ENCODE assay signal across 27 cellular contexts in the genomic region with DNA sequence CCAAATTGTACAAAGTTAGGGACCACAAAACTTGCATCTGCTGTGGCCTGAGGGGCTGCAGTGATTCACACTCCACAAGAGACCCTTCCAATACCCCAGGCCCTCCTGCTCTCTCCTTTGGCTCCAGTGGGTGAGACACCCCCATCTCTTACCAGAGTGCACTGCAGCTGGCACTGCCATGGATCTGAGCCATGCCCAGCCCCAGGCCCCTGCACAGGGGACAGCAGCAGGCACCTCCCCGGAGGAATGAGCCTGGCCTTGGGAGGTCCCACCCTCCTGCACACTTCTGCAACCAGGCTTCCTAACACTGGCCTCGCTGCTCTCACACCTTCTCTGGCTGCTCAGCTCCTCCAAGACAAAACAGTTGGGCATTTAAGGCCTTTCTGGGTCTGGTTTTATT.
"Had no signal": no experiment of that assay in that cellular context is flagged by ENCODE, and none has a peak within 500 bp of the region (broad histone marks: within the 10 kb centered on the region; RNA-seq: fewer than 3 reads in every experiment).

No MANE protein-coding gene starts in this region.

- DNase-seq: activated CD4-positive, alpha-beta memory T cell treated with anti-CD3 and anti-CD28 coated beads for 36 hours; activated CD4-positive, alpha-beta T cell treated with anti-CD3 and anti-CD28 coated beads for 36 hours; activated CD4-positive, alpha-beta T cell treated with anti-CD3 and anti-CD28 coated beads, Interleukin-2, amount 10 ng/mL, durations not matched to agents 24 days and 14 days; activated CD4-positive, CD25-positive, alpha-beta regulatory T cell; activated CD4-positive, CD25-positive, alpha-beta regulatory T cell treated with anti-CD3 and anti-CD28 coated beads, Interleukin-2, amount 50 U/mL, for 72 hours; activated CD8-positive, alpha-beta memory T cell treated with anti-CD3 and anti-CD28 coated beads, Interleukin-2, amount 10 ng/mL, durations not matched to agents 7 days and 5 days; activated CD8-positive, alpha-beta memory T cell treated with anti-CD3 and anti-CD28 coated beads, Interleukin-2, amount 50 U/mL, for 4 hours; activated CD8-positive, alpha-beta T cell treated with anti-CD3 and anti-CD28 coated beads, Interleukin-2, amount 10 ng/mL, durations not matched to agents 7 days and 5 days; activated effector memory CD4-positive, alpha-beta T cell treated with anti-CD3 and anti-CD28 coated beads, Interleukin-2, amount 50 U/mL, for 16 hours; activated naive CD4-positive, alpha-beta T cell treated with anti-CD3 and anti-CD28 coated beads, Interleukin-2, amount 10 ng/mL, durations not matched to agents 7 days and 5 days; activated naive CD8-positive, alpha-beta T cell treated with anti-CD3 and anti-CD28 coated beads, Interleukin-2, amount 10 ng/mL, durations not matched to agents 7 days and 5 days; activated T-cell treated with anti-CD3 and anti-CD28 coated beads, Interleukin-2, amount 50 U/mL, for 1 hour; activated T-cell treated with anti-CD3 and anti-CD28 coated beads, Interleukin-2, amount 50 U/mL, for 48 hours; amniotic stem cell; anterior cingulate cortex; brain microvascular endothelial cell; dorsolateral prefrontal cortex; effector memory CD4-positive, alpha-beta T cell; endodermal cell; foreskin fibroblast; T-helper 2 cell had no signal

- FAIRE-seq: astrocyte, bronchial epithelial cell, frontal cortex had no signal

- H3K27me3 ChIP-seq: brain microvascular endothelial cell, dorsolateral prefrontal cortex had no signal

- H3K27ac ChIP-seq: brain microvascular endothelial cell, coronary artery, dorsolateral prefrontal cortex had no signal

- H3K4me3 ChIP-seq: coronary artery, dorsolateral prefrontal cortex had no signal

- ATAC-seq: activated CD4-positive, alpha-beta T cell treated with anti-CD3 and anti-CD28 coated beads for 36 hours; activated CD8-positive, alpha-beta memory T cell treated with anti-CD3 and anti-CD28 coated beads, Interleukin-2, amount 10 ng/mL, durations not matched to agents 7 days and 5 days; activated CD8-positive, alpha-beta T cell treated with anti-CD3 and anti-CD28 coated beads, Interleukin-2, amount 10 ng/mL, durations not matched to agents 7 days and 5 days; activated naive CD4-positive, alpha-beta T cell treated with anti-CD3 and anti-CD28 coated beads, Interleukin-2, amount 50 U/mL, for 72 hours; esophagus mucosa had no signal

- H3K36me3 ChIP-seq: brain microvascular endothelial cell had no signal
